Comparison of ENCODE assay signal across 11 cellular contexts in genomic region chr4:76738081-76738931, GRCh38.
DNase-seq lines count a peak whose midpoint lies in the region; ATAC-seq and TF ChIP-seq lines count a peak whose summit lies in the region.
"Had no signal": no experiment of that assay in that cellular context is flagged by ENCODE, and none has a peak within 500 bp of the region (broad histone marks: within the 10 kb centered on the region; RNA-seq: fewer than 3 reads in every experiment).

No MANE protein-coding gene starts in this region.

- dilution Hi-C loops in mammary epithelial cell (cut with HindIII; ENCODE audit: low sequenced_read_pairs): no loop called here

- no TSS peak for BruUV-seq in mammary epithelial cell (replicated peaks; lab: Mats Ljungman, UMichigan)

- H3K4me3 ChIP-seq in GM12865 (ENCODE audit: low read depth, low read length): no peak overlapping the region
- no peak overlapping the region for H3K4me3 ChIP-seq in mammary epithelial cell (replicated peaks in 1 of 3; ENCODE audit: insufficient read depth in 1 of 3, low read depth in 2 of 3, low read length in 3 of 3)

- in situ Hi-C loops in mammary epithelial cell (cut with MboI; ENCODE audit: low sequenced_read_pairs in 2 of 2): no loop called here

- TF ChIP-seq CTCF in GM12865 (IDR thresholded peaks at IDR 0.05; ENCODE audit: insufficient read depth, low read depth, low read length, missing control alignments): no peak
- no peak for TF ChIP-seq CTCF in endothelial cell (IDR thresholded peaks at IDR 0.05; ENCODE audit: unreplicated experiment)
- no peak for TF ChIP-seq CTCF in mammary epithelial cell (conservative IDR thresholded peaks at IDR 0.05 in 1 of 2, IDR thresholded peaks at IDR 0.05 in 1 of 2; ENCODE audit: extremely low read depth in 1 of 2, insufficient read depth in 1 of 2, low read depth in 1 of 2, low read length in 2 of 2)

- peaks cover 2% of the 10 kb centered on the region for H3K27me3 Mint-ChIP-seq in endothelial cell (ENCODE audit: unreplicated experiment)

- no peak for TF ChIP-seq POLR2A in erythroblast (IDR thresholded peaks at IDR 0.05; ENCODE audit: low read length)

- no peak overlapping the region for H3K27ac ChIP-seq in mammary epithelial cell (ENCODE audit: insufficient read depth, low read depth, low read length)
- H3K27ac ChIP-seq: neutrophil had no signal

- intact Hi-C loops in sciatic nerve (cut with DNase I): no loop called here
- intact Hi-C loops in mammary epithelial cell (cut with micrococcal nuclease): loop anchor here (5.0 kb wide), 1 partner anchor 306 kb away; no protein-coding TSS in a partner anchor

- ATAC-seq in HG03460 (IDR thresholded peaks at IDR 0.05; ENCODE audit: unreplicated experiment) (peak; percentile 47), esophagus mucosa (peak; percentile 23), sciatic nerve (peak; percentile 79)

- peaks cover 41% of the 10 kb centered on the region for H3K79me2 ChIP-seq in mammary epithelial cell (ENCODE audit: insufficient read depth, low read length)

- CTCF ChIA-PET in mammary epithelial cell (lab: Charles Lee; ENCODE audit: low non-redundant PET): no interaction called here

- H3K4me2 ChIP-seq in mammary epithelial cell (ENCODE audit: insufficient read depth, low read depth, low read length): no peak overlapping the region

- no peak overlapping the region for H2AFZ ChIP-seq in mammary epithelial cell (ENCODE audit: low read depth, low read length)

- H3K4me1 Mint-ChIP-seq in endothelial cell (ENCODE audit: unreplicated experiment): peaks cover 20% of the 10 kb centered on the region

- H3K27ac Mint-ChIP-seq in endothelial cell (ENCODE audit: unreplicated experiment): no peak overlapping the region
- H3K27ac Mint-ChIP-seq: activated naive CD8-positive, alpha-beta T cell had no signal

- H3K4me3 Mint-ChIP-seq in endothelial cell (ENCODE audit: unreplicated experiment): no peak overlapping the region
- H3K4me3 Mint-ChIP-seq: activated naive CD8-positive, alpha-beta T cell had no signal

- H3K9me3 ChIP-seq in mammary epithelial cell (replicated peaks; ENCODE audit: insufficient read depth, low read length): no peaks in the 10 kb centered on the region
- H3K9me3 ChIP-seq: neutrophil had no signal

- peaks cover 10% of the 10 kb centered on the region for H3K36me3 ChIP-seq in mammary epithelial cell (ENCODE audit: insufficient read depth, low read length)
- H3K36me3 ChIP-seq: neutrophil had no signal

- no peaks in the 10 kb centered on the region for H3K9me3 Mint-ChIP-seq in endothelial cell (ENCODE audit: unreplicated experiment)

- WGBS in mammary epithelial cell (ENCODE audit: low coverage, missing lambda C conversion rate): 79% methylated on average over 4 of the region's 5 CpGs

- no peaks in the 10 kb centered on the region for H3K27me3 ChIP-seq in mammary epithelial cell (ENCODE audit: insufficient read depth, low read length)

- no peak overlapping the region for H3K9ac ChIP-seq in mammary epithelial cell (ENCODE audit: insufficient read depth, low read length)

- no peaks in the 10 kb centered on the region for H3K4me1 ChIP-seq in mammary epithelial cell (ENCODE audit: insufficient read depth, low read length)

- peaks cover 9% of the 10 kb centered on the region for H3K36me3 Mint-ChIP-seq in endothelial cell (ENCODE audit: low read depth, unreplicated experiment)
- H3K36me3 Mint-ChIP-seq: activated naive CD8-positive, alpha-beta T cell had no signal

- DNase-seq in GM12865 (ENCODE audit: low read depth): peak; percentile 46
- DNase-seq in sciatic nerve (ENCODE audit: low spot score): no peak
- no peak for DNase-seq in SKM-1 (lab: John Stamatoyannopoulos, UW; ENCODE audit: unreplicated experiment)
- no peak for DNase-seq in endothelial cell (ENCODE audit: low spot score)
- DNase-seq in erythroblast (lab: John Stamatoyannopoulos, UW): no peak
- no peak for DNase-seq in mammary epithelial cell
- DNase-seq: NCI-H345 had no signal

- H4K20me1 ChIP-seq in mammary epithelial cell (ENCODE audit: insufficient read depth, low read length): no peaks in the 10 kb centered on the region

Comparison
In these comparisons a context has a peak if more than half of its experiments do, and no peak if none do; other contexts are left out.
1. ATAC-seq: peak in every context shown above with its lines; median percentile 79 in sciatic nerve; 47 in HG03460; 23 in esophagus mucosa.